In genomic region chr6:158573542-158573931, GRCh38 we compare ENCODE assay signal across 12 cellular contexts.
"Had no signal": no experiment of that assay in that cellular context is flagged by ENCODE, and none has a peak within 500 bp of the region (broad histone marks: within the 10 kb centered on the region; RNA-seq: fewer than 3 reads in every experiment).

No MANE protein-coding gene starts in this region.

- ATAC-seq: lower lobe of right lung; stimulated activated naive CD8-positive, alpha-beta T cell treated with anti-CD3 and anti-CD28 coated beads, Interleukin-15, Interleukin-2, amounts not matched to agents 100 U/mL and 50 U/mL, for 24 hours had no signal

- H3K4me3 ChIP-seq: lower lobe of right lung, thoracic aorta had no signal

- H3K9me3 Mint-ChIP-seq: activated CD4-positive, alpha-beta memory T cell treated with anti-CD3 and anti-CD28 coated beads for 36 hours had no signal

- H3K4me2 ChIP-seq: SK-N-SH had no signal

- H3K27ac Mint-ChIP-seq: activated CD4-positive, alpha-beta memory T cell treated with anti-CD3 and anti-CD28 coated beads for 36 hours; nephron had no signal

- H3K27ac ChIP-seq: lower lobe of right lung, thoracic aorta had no signal

- H3K9me2 ChIP-seq: SK-N-SH had no signal

- H3K4me3 Mint-ChIP-seq: activated CD4-positive, alpha-beta memory T cell treated with anti-CD3 and anti-CD28 coated beads for 36 hours; nephron had no signal

- DNase-seq: activated CD4-positive, alpha-beta memory T cell treated with anti-CD3 and anti-CD28 coated beads for 36 hours; activated CD4-positive, CD25-positive, alpha-beta regulatory T cell treated with anti-CD3 and anti-CD28 coated beads, Interleukin-2, amount 50 U/mL, for 72 hours; activated CD8-positive, alpha-beta memory T cell treated with anti-CD3 and anti-CD28 coated beads, Interleukin-2, amount 50 U/mL, for 4 hours; activated naive CD4-positive, alpha-beta T cell treated with Interleukin-2 at 50 U/mL for 16 hours; central memory CD4-positive, alpha-beta T cell; dermis blood vessel endothelial cell; lower lobe of right lung; SK-N-SH; stimulated activated CD4-positive, alpha-beta T cell treated with anti-CD3 and anti-CD28 coated beads, Interleukin-12 subunit alpha, Interleukin-12 subunit beta, amount 100 ng/mL, for 4 hours; stimulated activated naive CD8-positive, alpha-beta T cell treated with anti-CD3 and anti-CD28 coated beads, Interleukin-15, Interleukin-2, amounts not matched to agents 100 U/mL and 50 U/mL, for 24 hours had no signal

- H3K9me3 ChIP-seq: lower lobe of right lung, SK-N-SH, thoracic aorta had no signal

- H3K27me3 Mint-ChIP-seq: activated CD4-positive, alpha-beta memory T cell treated with anti-CD3 and anti-CD28 coated beads for 36 hours had no signal
